Comparison of ENCODE assay signal across 2 cellular contexts in genomic region chr14:49679271-49679670, GRCh38.
TF ChIP-seq lines count a peak whose summit lies in the region.

No MANE protein-coding gene starts in this region.

TF ChIP-seq in HepG2, 621 proteins besides CTCF, POLR2A, EP300 and RAD21:
- TF ChIP-seq RFXANK (CRISPR knock-in tag; IDR thresholded peaks at IDR 0.05) (no peak), TFDP2 (CRISPR knock-in tag; IDR thresholded peaks at IDR 0.05) (no peak), BHLHE40 (IDR thresholded peaks at IDR 0.05; ENCODE audit: low read length) (no peak), EZH2 (conservative IDR thresholded peaks at IDR 0.05; ENCODE audit: low read depth, low read length) (no peak), ZNF441 (CRISPR knock-in tag; IDR thresholded peaks at IDR 0.05; ENCODE audit: borderline replicate concordance) (no peak), HOXA9 (CRISPR knock-in tag; IDR thresholded peaks at IDR 0.05; ENCODE audit: borderline replicate concordance) (no peak), TEAD3 (CRISPR knock-in tag; optimal IDR thresholded peaks at IDR 0.05; ENCODE audit: borderline replicate concordance) (no peak), ZNF609 (CRISPR knock-in tag; IDR thresholded peaks at IDR 0.05; ENCODE audit: borderline replicate concordance) (no peak), ZNF280D (CRISPR knock-in tag; IDR thresholded peaks at IDR 0.05) (no peak)
- TF ChIP-seq, protein P1, sequence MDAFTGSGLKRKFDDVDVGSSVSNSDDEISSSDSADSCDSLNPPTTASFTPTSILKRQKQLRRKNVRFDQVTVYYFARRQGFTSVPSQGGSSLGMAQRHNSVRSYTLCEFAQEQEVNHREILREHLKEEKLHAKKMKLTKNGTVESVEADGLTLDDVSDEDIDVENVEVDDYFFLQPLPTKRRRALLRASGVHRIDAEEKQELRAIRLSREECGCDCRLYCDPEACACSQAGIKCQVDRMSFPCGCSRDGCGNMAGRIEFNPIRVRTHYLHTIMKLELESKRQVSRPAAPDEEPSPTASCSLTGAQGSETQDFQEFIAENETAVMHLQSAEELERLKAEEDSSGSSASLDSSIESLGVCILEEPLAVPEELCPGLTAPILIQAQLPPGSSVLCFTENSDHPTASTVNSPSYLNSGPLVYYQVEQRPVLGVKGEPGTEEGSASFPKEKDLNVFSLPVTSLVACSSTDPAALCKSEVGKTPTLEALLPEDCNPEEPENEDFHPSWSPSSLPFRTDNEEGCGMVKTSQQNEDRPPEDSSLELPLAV (CRISPR knock-in tag; conservative IDR thresholded peaks at IDR 0.05; ENCODE audit: low read depth), result no peak
- TF ChIP-seq, protein P2, sequence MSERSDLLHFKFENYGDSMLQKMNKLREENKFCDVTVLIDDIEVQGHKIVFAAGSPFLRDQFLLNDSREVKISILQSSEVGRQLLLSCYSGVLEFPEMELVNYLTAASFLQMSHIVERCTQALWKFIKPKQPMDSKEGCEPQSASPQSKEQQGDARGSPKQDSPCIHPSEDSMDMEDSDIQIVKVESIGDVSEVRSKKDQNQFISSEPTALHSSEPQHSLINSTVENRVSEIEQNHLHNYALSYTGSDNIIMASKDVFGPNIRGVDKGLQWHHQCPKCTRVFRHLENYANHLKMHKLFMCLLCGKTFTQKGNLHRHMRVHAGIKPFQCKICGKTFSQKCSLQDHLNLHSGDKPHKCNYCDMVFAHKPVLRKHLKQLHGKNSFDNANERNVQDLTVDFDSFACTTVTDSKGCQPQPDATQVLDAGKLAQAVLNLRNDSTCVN (CRISPR knock-in tag; IDR thresholded peaks at IDR 0.05; ENCODE audit: borderline replicate concordance), result no peak
TF ChIP-seq in HepG2: peak in this region for 0.

TF ChIP-seq in SK-N-SH, 30 proteins besides CTCF, POLR2A, EP300 and RAD21:
- peak; percentile 34; the same call in 1 of the 2 replicates for TF ChIP-seq FOSL2 (IDR thresholded peaks at IDR 0.05; ENCODE audit: borderline replicate concordance, low read depth)
- no peak for TF ChIP-seq USF2 (IDR thresholded peaks at IDR 0.05; ENCODE audit: borderline replicate concordance, low read depth, low read length)
